In the genomic region with DNA sequence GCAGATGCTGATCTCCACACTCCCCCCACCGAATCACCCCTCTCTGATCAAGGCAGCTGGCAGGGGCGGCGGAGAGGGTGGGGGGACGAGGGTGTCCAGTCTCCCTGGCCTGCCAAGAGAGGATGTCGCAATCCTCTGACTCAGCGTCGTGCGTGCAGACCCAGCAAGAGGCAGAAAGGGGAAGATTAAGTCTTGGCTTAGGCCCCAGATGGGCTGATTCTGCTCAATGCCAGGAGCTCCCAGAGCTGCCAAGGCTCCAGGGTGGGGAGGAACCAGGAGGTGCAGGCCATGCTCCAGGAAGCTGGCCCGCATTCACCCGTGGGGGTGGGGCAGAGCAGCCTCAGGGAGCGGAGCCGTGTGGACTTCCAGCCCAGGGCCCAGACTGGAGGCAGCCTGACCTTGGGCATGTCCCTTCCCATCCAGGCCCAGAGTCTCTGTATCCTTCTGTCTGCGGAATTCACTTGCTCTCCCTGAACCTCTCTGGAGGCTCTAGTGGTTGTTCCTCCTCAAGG, we compare ENCODE assay signal across 1 cellular context.
TF ChIP-seq lines count a peak whose summit lies in the region.

No MANE protein-coding gene starts in this region.

TF ChIP-seq in HepG2, 621 proteins besides CTCF, POLR2A, EP300 and RAD21 (continued from another document):
- TF ChIP-seq, protein P1, sequence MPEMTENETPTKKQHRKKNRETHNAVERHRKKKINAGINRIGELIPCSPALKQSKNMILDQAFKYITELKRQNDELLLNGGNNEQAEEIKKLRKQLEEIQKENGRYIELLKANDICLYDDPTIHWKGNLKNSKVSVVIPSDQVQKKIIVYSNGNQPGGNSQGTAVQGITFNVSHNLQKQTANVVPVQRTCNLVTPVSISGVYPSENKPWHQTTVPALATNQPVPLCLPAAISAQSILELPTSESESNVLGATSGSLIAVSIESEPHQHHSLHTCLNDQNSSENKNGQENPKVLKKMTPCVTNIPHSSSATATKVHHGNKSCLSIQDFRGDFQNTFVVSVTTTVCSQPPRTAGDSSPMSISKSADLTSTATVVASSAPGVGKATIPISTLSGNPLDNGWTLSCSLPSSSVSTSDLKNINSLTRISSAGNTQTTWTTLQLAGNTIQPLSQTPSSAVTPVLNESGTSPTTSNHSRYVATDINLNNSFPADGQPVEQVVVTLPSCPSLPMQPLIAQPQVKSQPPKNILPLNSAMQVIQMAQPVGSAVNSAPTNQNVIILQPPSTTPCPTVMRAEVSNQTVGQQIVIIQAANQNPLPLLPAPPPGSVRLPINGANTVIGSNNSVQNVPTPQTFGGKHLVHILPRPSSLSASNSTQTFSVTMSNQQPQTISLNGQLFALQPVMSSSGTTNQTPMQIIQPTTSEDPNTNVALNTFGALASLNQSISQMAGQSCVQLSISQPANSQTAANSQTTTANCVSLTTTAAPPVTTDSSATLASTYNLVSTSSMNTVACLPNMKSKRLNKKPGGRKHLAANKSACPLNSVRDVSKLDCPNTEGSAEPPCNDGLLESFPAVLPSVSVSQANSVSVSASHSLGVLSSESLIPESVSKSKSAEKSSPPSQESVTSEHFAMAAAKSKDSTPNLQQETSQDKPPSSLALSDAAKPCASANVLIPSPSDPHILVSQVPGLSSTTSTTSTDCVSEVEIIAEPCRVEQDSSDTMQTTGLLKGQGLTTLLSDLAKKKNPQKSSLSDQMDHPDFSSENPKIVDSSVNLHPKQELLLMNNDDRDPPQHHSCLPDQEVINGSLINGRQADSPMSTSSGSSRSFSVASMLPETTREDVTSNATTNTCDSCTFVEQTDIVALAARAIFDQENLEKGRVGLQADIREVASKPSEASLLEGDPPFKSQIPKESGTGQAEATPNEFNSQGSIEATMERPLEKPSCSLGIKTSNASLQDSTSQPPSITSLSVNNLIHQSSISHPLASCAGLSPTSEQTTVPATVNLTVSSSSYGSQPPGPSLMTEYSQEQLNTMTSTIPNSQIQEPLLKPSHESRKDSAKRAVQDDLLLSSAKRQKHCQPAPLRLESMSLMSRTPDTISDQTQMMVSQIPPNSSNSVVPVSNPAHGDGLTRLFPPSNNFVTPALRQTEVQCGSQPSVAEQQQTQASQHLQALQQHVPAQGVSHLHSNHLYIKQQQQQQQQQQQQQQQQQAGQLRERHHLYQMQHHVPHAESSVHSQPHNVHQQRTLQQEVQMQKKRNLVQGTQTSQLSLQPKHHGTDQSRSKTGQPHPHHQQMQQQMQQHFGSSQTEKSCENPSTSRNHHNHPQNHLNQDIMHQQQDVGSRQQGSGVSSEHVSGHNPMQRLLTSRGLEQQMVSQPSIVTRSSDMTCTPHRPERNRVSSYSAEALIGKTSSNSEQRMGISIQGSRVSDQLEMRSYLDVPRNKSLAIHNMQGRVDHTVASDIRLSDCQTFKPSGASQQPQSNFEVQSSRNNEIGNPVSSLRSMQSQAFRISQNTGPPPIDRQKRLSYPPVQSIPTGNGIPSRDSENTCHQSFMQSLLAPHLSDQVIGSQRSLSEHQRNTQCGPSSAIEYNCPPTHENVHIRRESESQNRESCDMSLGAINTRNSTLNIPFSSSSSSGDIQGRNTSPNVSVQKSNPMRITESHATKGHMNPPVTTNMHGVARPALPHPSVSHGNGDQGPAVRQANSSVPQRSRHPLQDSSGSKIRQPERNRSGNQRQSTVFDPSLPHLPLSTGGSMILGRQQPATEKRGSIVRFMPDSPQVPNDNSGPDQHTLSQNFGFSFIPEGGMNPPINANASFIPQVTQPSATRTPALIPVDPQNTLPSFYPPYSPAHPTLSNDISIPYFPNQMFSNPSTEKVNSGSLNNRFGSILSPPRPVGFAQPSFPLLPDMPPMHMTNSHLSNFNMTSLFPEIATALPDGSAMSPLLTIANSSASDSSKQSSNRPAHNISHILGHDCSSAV (CRISPR knock-in tag; IDR thresholded peaks at IDR 0.05; ENCODE audit: borderline replicate concordance) = no peak
- TF ChIP-seq SUZ12 (IDR thresholded peaks at IDR 0.05; ENCODE audit: low read depth, low read length) = no peak
- TF ChIP-seq ZFP37 (CRISPR knock-in tag; IDR thresholded peaks at IDR 0.05; ENCODE audit: borderline replicate concordance) = no peak
- TF ChIP-seq ZBTB20 (CRISPR knock-in tag; IDR thresholded peaks at IDR 0.05; ENCODE audit: borderline replicate concordance, low read depth) = no peak
- no peak for TF ChIP-seq REL (CRISPR knock-in tag; conservative IDR thresholded peaks at IDR 0.05)
- no peak for TF ChIP-seq ZNF841 (CRISPR knock-in tag; IDR thresholded peaks at IDR 0.05; ENCODE audit: borderline replicate concordance)
- TF ChIP-seq NFATC3 (CRISPR knock-in tag; IDR thresholded peaks at IDR 0.05) = no peak
- TF ChIP-seq BRD4 (CRISPR knock-in tag; IDR thresholded peaks at IDR 0.05) = 0 out of 2 replicates have a peak, but pooled peaks have one; percentile 31
- TF ChIP-seq, protein P2, sequence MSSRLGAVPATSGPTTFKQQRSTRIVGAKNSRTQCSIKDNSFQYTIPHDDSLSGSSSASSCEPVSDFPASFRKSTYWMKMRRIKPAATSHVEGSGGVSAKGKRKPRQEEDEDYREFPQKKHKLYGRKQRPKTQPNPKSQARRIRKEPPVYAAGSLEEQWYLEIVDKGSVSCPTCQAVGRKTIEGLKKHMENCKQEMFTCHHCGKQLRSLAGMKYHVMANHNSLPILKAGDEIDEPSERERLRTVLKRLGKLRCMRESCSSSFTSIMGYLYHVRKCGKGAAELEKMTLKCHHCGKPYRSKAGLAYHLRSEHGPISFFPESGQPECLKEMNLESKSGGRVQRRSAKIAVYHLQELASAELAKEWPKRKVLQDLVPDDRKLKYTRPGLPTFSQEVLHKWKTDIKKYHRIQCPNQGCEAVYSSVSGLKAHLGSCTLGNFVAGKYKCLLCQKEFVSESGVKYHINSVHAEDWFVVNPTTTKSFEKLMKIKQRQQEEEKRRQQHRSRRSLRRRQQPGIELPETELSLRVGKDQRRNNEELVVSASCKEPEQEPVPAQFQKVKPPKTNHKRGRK (CRISPR knock-in tag; IDR thresholded peaks at IDR 0.05) = no peak
- TF ChIP-seq FOXP1 (IDR thresholded peaks at IDR 0.05) = no peak
- no peak for TF ChIP-seq FOXP1 (CRISPR knock-in tag; IDR thresholded peaks at IDR 0.05)
- TF ChIP-seq, protein P3, sequence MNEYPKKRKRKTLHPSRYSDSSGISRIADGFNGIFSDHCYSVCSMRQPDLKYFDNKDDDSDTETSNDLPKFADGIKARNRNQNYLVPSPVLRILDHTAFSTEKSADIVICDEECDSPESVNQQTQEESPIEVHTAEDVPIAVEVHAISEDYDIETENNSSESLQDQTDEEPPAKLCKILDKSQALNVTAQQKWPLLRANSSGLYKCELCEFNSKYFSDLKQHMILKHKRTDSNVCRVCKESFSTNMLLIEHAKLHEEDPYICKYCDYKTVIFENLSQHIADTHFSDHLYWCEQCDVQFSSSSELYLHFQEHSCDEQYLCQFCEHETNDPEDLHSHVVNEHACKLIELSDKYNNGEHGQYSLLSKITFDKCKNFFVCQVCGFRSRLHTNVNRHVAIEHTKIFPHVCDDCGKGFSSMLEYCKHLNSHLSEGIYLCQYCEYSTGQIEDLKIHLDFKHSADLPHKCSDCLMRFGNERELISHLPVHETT (CRISPR knock-in tag; conservative IDR thresholded peaks at IDR 0.05) = no peak
- TF ChIP-seq CBFB (CRISPR knock-in tag; IDR thresholded peaks at IDR 0.05) = no peak
- TF ChIP-seq ZIK1 (CRISPR knock-in tag; IDR thresholded peaks at IDR 0.05; ENCODE audit: borderline replicate concordance, low read depth) = no peak
- peak; percentile 64; the same call in 1 of the 2 replicates for TF ChIP-seq PCBP1 (IDR thresholded peaks at IDR 0.05; ENCODE audit: borderline replicate concordance, low read depth, low read length)
- TF ChIP-seq ELF4 (CRISPR knock-in tag; IDR thresholded peaks at IDR 0.05; ENCODE audit: borderline replicate concordance) = no peak
- TF ChIP-seq ETV5 (CRISPR knock-in tag; IDR thresholded peaks at IDR 0.05; ENCODE audit: borderline replicate concordance) = peak; percentile 39; the same call in 1 of the 2 replicates
- TF ChIP-seq FOSL1 (CRISPR knock-in tag; IDR thresholded peaks at IDR 0.05; ENCODE audit: borderline replicate concordance) = peak; percentile 59; the same call in 1 of the 2 replicates
- TF ChIP-seq TCF7L2 (IDR thresholded peaks at IDR 0.05; ENCODE audit: low read depth, low read length) = no peak
- TF ChIP-seq ZNF75D (CRISPR knock-in tag; IDR thresholded peaks at IDR 0.05; ENCODE audit: borderline replicate concordance) = no peak
- no peak for TF ChIP-seq ZNF619 (CRISPR knock-in tag; IDR thresholded peaks at IDR 0.05)
- TF ChIP-seq ZNF773 (CRISPR knock-in tag; IDR thresholded peaks at IDR 0.05; ENCODE audit: borderline replicate concordance) = no peak
- TF ChIP-seq HDAC1 (CRISPR knock-in tag; IDR thresholded peaks at IDR 0.05) = peak; percentile 72
- TF ChIP-seq, protein P4, sequence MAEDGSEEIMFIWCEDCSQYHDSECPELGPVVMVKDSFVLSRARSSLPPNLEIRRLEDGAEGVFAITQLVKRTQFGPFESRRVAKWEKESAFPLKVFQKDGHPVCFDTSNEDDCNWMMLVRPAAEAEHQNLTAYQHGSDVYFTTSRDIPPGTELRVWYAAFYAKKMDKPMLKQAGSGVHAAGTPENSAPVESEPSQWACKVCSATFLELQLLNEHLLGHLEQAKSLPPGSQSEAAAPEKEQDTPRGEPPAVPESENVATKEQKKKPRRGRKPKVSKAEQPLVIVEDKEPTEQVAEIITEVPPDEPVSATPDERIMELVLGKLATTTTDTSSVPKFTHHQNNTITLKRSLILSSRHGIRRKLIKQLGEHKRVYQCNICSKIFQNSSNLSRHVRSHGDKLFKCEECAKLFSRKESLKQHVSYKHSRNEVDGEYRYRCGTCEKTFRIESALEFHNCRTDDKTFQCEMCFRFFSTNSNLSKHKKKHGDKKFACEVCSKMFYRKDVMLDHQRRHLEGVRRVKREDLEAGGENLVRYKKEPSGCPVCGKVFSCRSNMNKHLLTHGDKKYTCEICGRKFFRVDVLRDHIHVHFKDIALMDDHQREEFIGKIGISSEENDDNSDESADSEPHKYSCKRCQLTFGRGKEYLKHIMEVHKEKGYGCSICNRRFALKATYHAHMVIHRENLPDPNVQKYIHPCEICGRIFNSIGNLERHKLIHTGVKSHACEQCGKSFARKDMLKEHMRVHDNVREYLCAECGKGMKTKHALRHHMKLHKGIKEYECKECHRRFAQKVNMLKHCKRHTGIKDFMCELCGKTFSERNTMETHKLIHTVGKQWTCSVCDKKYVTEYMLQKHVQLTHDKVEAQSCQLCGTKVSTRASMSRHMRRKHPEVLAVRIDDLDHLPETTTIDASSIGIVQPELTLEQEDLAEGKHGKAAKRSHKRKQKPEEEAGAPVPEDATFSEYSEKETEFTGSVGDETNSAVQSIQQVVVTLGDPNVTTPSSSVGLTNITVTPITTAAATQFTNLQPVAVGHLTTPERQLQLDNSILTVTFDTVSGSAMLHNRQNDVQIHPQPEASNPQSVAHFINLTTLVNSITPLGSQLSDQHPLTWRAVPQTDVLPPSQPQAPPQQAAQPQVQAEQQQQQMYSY (CRISPR knock-in tag; IDR thresholded peaks at IDR 0.05) = no peak
- TF ChIP-seq, protein P5, sequence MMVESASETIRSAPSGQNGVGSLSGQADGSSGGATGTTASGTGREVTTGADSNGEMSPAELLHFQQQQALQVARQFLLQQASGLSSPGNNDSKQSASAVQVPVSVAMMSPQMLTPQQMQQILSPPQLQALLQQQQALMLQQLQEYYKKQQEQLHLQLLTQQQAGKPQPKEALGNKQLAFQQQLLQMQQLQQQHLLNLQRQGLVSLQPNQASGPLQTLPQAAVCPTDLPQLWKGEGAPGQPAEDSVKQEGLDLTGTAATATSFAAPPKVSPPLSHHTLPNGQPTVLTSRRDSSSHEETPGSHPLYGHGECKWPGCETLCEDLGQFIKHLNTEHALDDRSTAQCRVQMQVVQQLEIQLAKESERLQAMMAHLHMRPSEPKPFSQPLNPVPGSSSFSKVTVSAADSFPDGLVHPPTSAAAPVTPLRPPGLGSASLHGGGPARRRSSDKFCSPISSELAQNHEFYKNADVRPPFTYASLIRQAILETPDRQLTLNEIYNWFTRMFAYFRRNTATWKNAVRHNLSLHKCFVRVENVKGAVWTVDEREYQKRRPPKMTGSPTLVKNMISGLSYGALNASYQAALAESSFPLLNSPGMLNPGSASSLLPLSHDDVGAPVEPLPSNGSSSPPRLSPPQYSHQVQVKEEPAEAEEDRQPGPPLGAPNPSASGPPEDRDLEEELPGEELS (CRISPR knock-in tag; IDR thresholded peaks at IDR 0.05) = peak; percentile 28; the same call in 1 of the 2 replicates
- TF ChIP-seq, protein P6, sequence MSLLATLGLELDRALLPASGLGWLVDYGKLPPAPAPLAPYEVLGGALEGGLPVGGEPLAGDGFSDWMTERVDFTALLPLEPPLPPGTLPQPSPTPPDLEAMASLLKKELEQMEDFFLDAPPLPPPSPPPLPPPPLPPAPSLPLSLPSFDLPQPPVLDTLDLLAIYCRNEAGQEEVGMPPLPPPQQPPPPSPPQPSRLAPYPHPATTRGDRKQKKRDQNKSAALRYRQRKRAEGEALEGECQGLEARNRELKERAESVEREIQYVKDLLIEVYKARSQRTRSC (CRISPR knock-in tag; IDR thresholded peaks at IDR 0.05; ENCODE audit: low read depth) = no peak
- TF ChIP-seq HNF4A (CRISPR knock-in tag; IDR thresholded peaks at IDR 0.05) = peak; percentile 50; the same call in 1 of the 2 replicates
- no peak for TF ChIP-seq HES4 (CRISPR knock-in tag; IDR thresholded peaks at IDR 0.05; ENCODE audit: borderline replicate concordance)
- peak; percentile 93 for TF ChIP-seq MTA1 (CRISPR knock-in tag; IDR thresholded peaks at IDR 0.05; ENCODE audit: borderline replicate concordance)
